In the genomic region with DNA sequence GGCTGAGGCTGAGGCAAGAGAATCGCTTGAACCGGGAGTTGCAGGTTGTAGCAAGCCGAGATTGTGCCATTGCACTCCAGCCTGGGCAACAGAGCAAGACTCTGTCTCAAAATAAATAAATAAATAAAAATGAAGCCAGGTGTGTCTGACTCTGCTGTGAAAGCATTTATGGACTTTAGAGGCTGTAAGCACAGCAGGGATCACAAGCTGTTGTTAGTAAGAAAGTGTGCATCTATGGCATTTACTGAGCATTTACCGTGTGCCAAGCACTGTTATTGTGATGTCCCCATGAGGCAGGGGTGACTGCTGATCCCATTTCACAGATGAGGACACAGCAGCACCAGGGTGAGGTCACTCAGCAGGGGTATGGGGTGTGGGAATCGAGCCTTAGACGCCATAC, we compare ENCODE assay signal across 18 cellular contexts. TPM values are rescaled to one million over a fixed set of nuclear protein-coding genes. Genes with fewer than 3 reads are reported as not detected.
DNase-seq lines count a peak whose midpoint lies in the region; ATAC-seq, FAIRE-seq and TF ChIP-seq lines count a peak whose summit lies in the region.
"Had no signal": no experiment of that assay in that cellular context is flagged by ENCODE, and none has a peak within 500 bp of the region (broad histone marks: within the 10 kb centered on the region; RNA-seq: fewer than 3 reads in every experiment).

No MANE protein-coding gene starts in this region.

- H3K79me2 ChIP-seq in H1 (ENCODE audit: control insufficient read depth in 1 of 2, insufficient read depth in 2 of 2, low read length in 2 of 2), result no peaks in the 10 kb centered on the region

- no peaks in the 10 kb centered on the region for H3K79me1 ChIP-seq in H1 (ENCODE audit: low read depth, low read length)

- peaks cover 17% of the 10 kb centered on the region for H3K4me1 ChIP-seq in CD8-positive, alpha-beta T cell (ENCODE audit: insufficient read depth, low read length)
- H3K4me1 ChIP-seq in H1 (replicated peaks in 1 of 4; ENCODE audit: control insufficient read depth in 3 of 4, insufficient read depth in 4 of 4, low read length in 3 of 4), result peaks cover 0 to 5% (median 1%) of the 10 kb centered on the region in 4 experiments; a peak in 1 of 7 replicates
- H3K4me1 ChIP-seq: A549, Caco-2, HAP-1 had no signal

- no peak overlapping the region for H2BK20ac ChIP-seq in H1 (ENCODE audit: low read length)

- no peak overlapping the region for H3K14ac ChIP-seq in H1 (ENCODE audit: insufficient read length)

- H3K9me3 ChIP-seq in CD8-positive, alpha-beta T cell (ENCODE audit: low read length), result no peaks in the 10 kb centered on the region
- H3K9me3 ChIP-seq in KOPT-K1 (ENCODE audit: insufficient read depth, low read length, poor library complexity, severe bottlenecking), result no peaks in the 10 kb centered on the region
- no peaks in the 10 kb centered on the region for H3K9me3 ChIP-seq in H1 (ENCODE audit: insufficient read depth in 2 of 2, low read depth in 1 of 2, low read length in 1 of 2)
- H3K9me3 ChIP-seq: A549, Caco-2, HAP-1 had no signal

- ATAC-seq in CD8-positive, alpha-beta T cell, result no peak
- ATAC-seq in stimulated activated naive B cell treated with anti-CD40 and anti-IgM and Interleukin-4, amounts not matched to agents 10 μg/mL and 1 μg/mL and 100 μg/mL, for 72 hours (replicated peaks), result no peak
- no peak for ATAC-seq in HG03135 (IDR thresholded peaks at IDR 0.05; ENCODE audit: unreplicated experiment)
- ATAC-seq: A549 had no signal

- no peak for TF ChIP-seq RAD21 in H1 (IDR thresholded peaks at IDR 0.05 in 1 of 2, conservative IDR thresholded peaks at IDR 0.05 in 1 of 2; ENCODE audit: low read depth in 2 of 2, low read length in 2 of 2)

- no peak for TF ChIP-seq EP300 in H1 (IDR thresholded peaks at IDR 0.05; ENCODE audit: borderline replicate concordance in 1 of 2, low read depth in 2 of 2, low read length in 2 of 2)

- no peaks in the 10 kb centered on the region for H3K9me3 Mint-ChIP-seq in CD8-positive, alpha-beta T cell
- no peaks in the 10 kb centered on the region for H3K9me3 Mint-ChIP-seq in stimulated activated naive B cell treated with anti-CD40 and anti-IgM and Interleukin-4, amounts not matched to agents 10 μg/mL and 1 μg/mL and 100 μg/mL, for 72 hours
- H3K9me3 Mint-ChIP-seq: CD14-positive monocyte; CD8-positive, alpha-beta memory T cell had no signal

- H3K4me2 ChIP-seq in H1 (ENCODE audit: insufficient read depth in 1 of 2, low read depth in 2 of 2, low read length in 2 of 2), result no peak overlapping the region
- H3K4me2 ChIP-seq: A549 had no signal

- no peak overlapping the region for H3K23ac ChIP-seq in H1 (ENCODE audit: insufficient read length)

- no peaks in the 10 kb centered on the region for H3K23me2 ChIP-seq in H1 (ENCODE audit: low read depth, low read length)

- no peak overlapping the region for H3K4me3 Mint-ChIP-seq in CD8-positive, alpha-beta T cell
- H3K4me3 Mint-ChIP-seq in stimulated activated naive B cell treated with anti-CD40 and anti-IgM and Interleukin-4, amounts not matched to agents 10 μg/mL and 1 μg/mL and 100 μg/mL, for 72 hours, result no peak overlapping the region
- H3K4me3 Mint-ChIP-seq: CD14-positive monocyte; CD8-positive, alpha-beta memory T cell had no signal

- no peak for DNase-seq in CD8-positive, alpha-beta T cell
- DNase-seq in H1 (ENCODE audit: low read depth in 1 of 2, low spot score in 2 of 2) (no peak), SIG-M5 (lab: John Stamatoyannopoulos, UW) (no peak), posterior cingulate gyrus (no peak)
- no peak for DNase-seq in stimulated activated naive B cell treated with anti-CD40 and anti-IgM and Interleukin-4, amounts not matched to agents 10 μg/mL and 1 μg/mL and 100 μg/mL, for 72 hours
- DNase-seq: Caco-2; CD8-positive, alpha-beta memory T cell; GF-D8; GOT3; IMR-90 had no signal

- no peak overlapping the region for H4K91ac ChIP-seq in H1 (replicated peaks; ENCODE audit: insufficient read length, low read length)

- H2AK5ac ChIP-seq in H1 (ENCODE audit: low read depth, low read length), result no peak overlapping the region

- peak overlapping the region; percentile 44; the same call in 1 of the 2 replicates for H2BK5ac ChIP-seq in H1 (ENCODE audit: low read depth, low read length)

- H3K4me3 ChIP-seq in CD8-positive, alpha-beta T cell (ENCODE audit: low read depth, low read length), result no peak overlapping the region
- no peak overlapping the region for H3K4me3 ChIP-seq in H1 (ENCODE audit: extremely low read depth in 1 of 4, insufficient read depth in 2 of 4, low read depth in 3 of 4, low read length in 4 of 4)
- H3K4me3 ChIP-seq: A549, HAP-1 had no signal

- WGBS in H1 (ENCODE audit: extremely low coverage in 1 of 2, insufficient coverage in 1 of 2, insufficient read length in 1 of 2, insufficient replicate concordance in 2 of 2, low coverage in 1 of 2, low lambda C conversion rate in 2 of 2, missing lambda C conversion rate in 1 of 2), 2 experiments, result 95% methylated on average over 6 of the region's 6 CpGs; no CpG with 5 or more reads in 1 of the 2 experiments

- POLR2A ChIA-PET in CD8-positive, alpha-beta T cell (lab: Charles Lee), result no interaction called here
- POLR2A ChIA-PET in H1 (lab: Charles Lee; ENCODE audit: partially characterized antibody), result no interaction called here

- peaks cover 0 to 6% of the 10 kb centered on the region in 2 experiments for H4K20me1 ChIP-seq in H1 (replicated peaks in 1 of 2; ENCODE audit: control insufficient read depth in 1 of 2, insufficient read depth in 2 of 2, low read length in 2 of 2)

- no peak overlapping the region for H2BK15ac ChIP-seq in H1 (ENCODE audit: low read length)

- TF ChIP-seq POLR2A in H1 (IDR thresholded peaks at IDR 0.05; ENCODE audit: control extremely low read depth in 1 of 2, low read depth in 2 of 2, low read length in 2 of 2), result no peak

- H3K27me3 Mint-ChIP-seq in CD8-positive, alpha-beta T cell (ENCODE audit: low read depth), result no peaks in the 10 kb centered on the region
- H3K27me3 Mint-ChIP-seq in stimulated activated naive B cell treated with anti-CD40 and anti-IgM and Interleukin-4, amounts not matched to agents 10 μg/mL and 1 μg/mL and 100 μg/mL, for 72 hours, result no peaks in the 10 kb centered on the region
- H3K27me3 Mint-ChIP-seq: CD8-positive, alpha-beta memory T cell had no signal

- H3K36me3 Mint-ChIP-seq in CD8-positive, alpha-beta T cell, result no peaks in the 10 kb centered on the region
- no peaks in the 10 kb centered on the region for H3K36me3 Mint-ChIP-seq in stimulated activated naive B cell treated with anti-CD40 and anti-IgM and Interleukin-4, amounts not matched to agents 10 μg/mL and 1 μg/mL and 100 μg/mL, for 72 hours
- H3K36me3 Mint-ChIP-seq: CD8-positive, alpha-beta memory T cell had no signal

- no peak overlapping the region; the same call in 1 of the 2 replicates for H4K8ac ChIP-seq in H1 (ENCODE audit: extremely low read depth, insufficient read depth, low read length)

- H2BK12ac ChIP-seq in H1 (ENCODE audit: low read depth, low read length), result no peak overlapping the region

- H4K5ac ChIP-seq in H1 (ENCODE audit: insufficient read length, low read depth, low read length), result no peak overlapping the region

- peaks cover 14% of the 10 kb centered on the region for H3K4me1 Mint-ChIP-seq in CD8-positive, alpha-beta T cell (ENCODE audit: low read depth)
- peaks cover 10% of the 10 kb centered on the region in 2 donors for H3K4me1 Mint-ChIP-seq in stimulated activated naive B cell treated with anti-CD40 and anti-IgM and Interleukin-4, amounts not matched to agents 10 μg/mL and 1 μg/mL and 100 μg/mL, for 72 hours

- no peak overlapping the region for H2BK120ac ChIP-seq in H1 (replicated peaks; ENCODE audit: low read depth, low read length)

- H3K36me3 ChIP-seq in CD8-positive, alpha-beta T cell (ENCODE audit: insufficient read depth, low read length), result no peaks in the 10 kb centered on the region
- H3K36me3 ChIP-seq in KOPT-K1 (ENCODE audit: insufficient read depth, low read length) (no peaks in the 10 kb centered on the region), H1 (ENCODE audit: control insufficient read depth in 2 of 4, insufficient read depth in 4 of 4, low read length in 3 of 4) (no peaks in the 10 kb centered on the region)
- H3K36me3 ChIP-seq: HAP-1 had no signal

- FAIRE-seq in H1 (lab: Jason Lieb, UNC), result no peak
- FAIRE-seq: A549, GM19239 had no signal

- no peaks in the 10 kb centered on the region for H3K27me3 ChIP-seq in CD8-positive, alpha-beta T cell (ENCODE audit: insufficient read depth, low read length)
- no peaks in the 10 kb centered on the region for H3K27me3 ChIP-seq in H1 (replicated peaks in 1 of 4; ENCODE audit: control insufficient read depth in 3 of 4, extremely low read depth in 1 of 4, insufficient read depth in 3 of 4, low read length in 3 of 4)

- peak overlapping the region; percentile 62 for H3K27ac Mint-ChIP-seq in CD8-positive, alpha-beta T cell
- peak overlapping the region; percentile 31 for H3K27ac Mint-ChIP-seq in stimulated activated naive B cell treated with anti-CD40 and anti-IgM and Interleukin-4, amounts not matched to agents 10 μg/mL and 1 μg/mL and 100 μg/mL, for 72 hours

- intact Hi-C loops in CD8-positive, alpha-beta T cell (cut with DNase I, micrococcal nuclease), result no loop called here
- intact Hi-C loops in posterior cingulate gyrus (cut with DNase I), result no loop called here

- no peak overlapping the region for H3K27ac ChIP-seq in CD8-positive, alpha-beta T cell (ENCODE audit: low read depth, low read length)
- peak overlapping the region; percentile 63 for H3K27ac ChIP-seq in KOPT-K1 (ENCODE audit: low read depth, low read length, poor library complexity, severe bottlenecking)
- H3K27ac ChIP-seq in H1 (ENCODE audit: low read depth, low read length), result no peak overlapping the region
- H3K27ac ChIP-seq: A549, HL-60 had no signal

- no peak for TF ChIP-seq CTCF in CD8-positive, alpha-beta T cell (IDR thresholded peaks at IDR 0.05)
- no peak for TF ChIP-seq CTCF in H1 (IDR thresholded peaks at IDR 0.05; ENCODE audit: control extremely low read depth in 1 of 3, insufficient read depth in 1 of 3, low read depth in 1 of 3, low read length in 3 of 3)

- H3K56ac ChIP-seq in H1 (replicated peaks; ENCODE audit: insufficient read length, low read depth, low read length), result no peak overlapping the region

- CTCF ChIA-PET in CD8-positive, alpha-beta T cell (lab: Charles Lee), result no interaction called here
- CTCF ChIA-PET in H1 (lab: Charles Lee; ENCODE audit: partially characterized antibody), result interaction anchor here (0.6 to 1.3 kb wide), 6 partner anchors 8 to 1509 kb away, joined by 3 to 5 read pairs (median 4); no protein-coding TSS in a partner anchor

- no peak overlapping the region for H3K18ac ChIP-seq in H1 (ENCODE audit: extremely low read depth, low read length)

- H2AFZ ChIP-seq in H1 (ENCODE audit: low read length), result no peak overlapping the region

- H3K4ac ChIP-seq in H1 (replicated peaks; ENCODE audit: insufficient read length, low read depth, low read length), result no peak overlapping the region

- peak overlapping the region in 1 of 4 experiments; percentile 41; a peak in 1 of 7 replicates for H3K9ac ChIP-seq in H1 (replicated peaks in 1 of 4; ENCODE audit: extremely low read depth in 1 of 4, low read depth in 3 of 4, low read length in 3 of 4)

RNA-seq across cellular contexts. Expression of gene FAM151A, which starts 20.1 kb away (rescaled TPM):
- total RNA-seq in CD8-positive, alpha-beta T cell, result not detected
- total RNA-seq in H1 (2021; fragmentation: NEBNext Ultra II Directional; extraction: Animal tissue kit (Norgen Biotek cat#: 25700)), result not detected in 2 replicates
- polyA plus RNA-seq in H1 (2011; rRNA removed), result 0.08 TPM in 1 of 2 replicates, not detected in the other
- polyA plus RNA-seq in H1 (2011; cell fraction: cytosol; rRNA removed), result 0.08 TPM
- 0.07 TPM for polyA plus RNA-seq in H1 (2011; cell fraction: nucleus; rRNA removed)
- polyA plus RNA-seq in H1 (2012, experiment 1 of 2), result not detected in 4 replicates
- polyA plus RNA-seq in H1 (2012, experiment 2 of 2), result not detected
- polyA plus RNA-seq in H1 (2013, experiment 1 of 2), result 0.08 TPM
- 0.06 TPM for polyA plus RNA-seq in H1 (2013, experiment 2 of 2)
- not detected in 2 replicates for polyA minus RNA-seq in H1 (2011; rRNA and poly(A)+ RNA removed)
- not detected for polyA minus RNA-seq in H1 (2011; cell fraction: cytosol; rRNA and poly(A)+ RNA removed)
- not detected for polyA minus RNA-seq in H1 (2011; cell fraction: nucleus; rRNA and poly(A)+ RNA removed)
- total RNA-seq: CD8-positive, alpha-beta memory T cell; IMR-90 had no signal
- polyA plus RNA-seq: A549; BJ; CD14-positive monocyte; CD8-positive, alpha-beta memory T cell; IMR-90 had no signal

RNA-seq across cellular contexts. Expression of gene MROH7, which starts 38.3 kb away (rescaled TPM):
- not detected for total RNA-seq in CD8-positive, alpha-beta T cell
- 0.07 TPM in 1 of 2 replicates, not detected in the other for total RNA-seq in H1 (2021; fragmentation: NEBNext Ultra II Directional; extraction: Animal tissue kit (Norgen Biotek cat#: 25700))
- polyA plus RNA-seq in H1 (2011; rRNA removed), result 0.20 and 0.27 TPM in 2 replicates
- polyA plus RNA-seq in H1 (2011; cell fraction: cytosol; rRNA removed), result 0.19 TPM
- polyA plus RNA-seq in H1 (2011; cell fraction: nucleus; rRNA removed), result 0.96 TPM
- 0.15 to 0.48 TPM (median 0.28 TPM) in 3 of 4 replicates, not detected in the other for polyA plus RNA-seq in H1 (2012, experiment 1 of 2)
- polyA plus RNA-seq in H1 (2012, experiment 2 of 2), result not detected
- 0.08 TPM for polyA plus RNA-seq in H1 (2013, experiment 1 of 2)
- 0.04 TPM for polyA plus RNA-seq in H1 (2013, experiment 2 of 2)
- polyA minus RNA-seq in H1 (2011; rRNA and poly(A)+ RNA removed), result 0.51 and 0.66 TPM in 2 replicates
- not detected for polyA minus RNA-seq in H1 (2011; cell fraction: cytosol; rRNA and poly(A)+ RNA removed)
- 1.9 TPM for polyA minus RNA-seq in H1 (2011; cell fraction: nucleus; rRNA and poly(A)+ RNA removed)
- total RNA-seq: Caco-2; CD8-positive, alpha-beta memory T cell; IMR-90 had no signal
- polyA plus RNA-seq: A549; CD14-positive monocyte; CD8-positive, alpha-beta memory T cell; IMR-90 had no signal

RNA-seq across cellular contexts. Expression of gene ACOT11, which starts 55.2 kb away (rescaled TPM):
- under 1 TPM; 0.14 to 0.27 TPM for total RNA-seq in CD8-positive, alpha-beta T cell
- total RNA-seq in H1 (2021; fragmentation: NEBNext Ultra II Directional; extraction: Animal tissue kit (Norgen Biotek cat#: 25700)), result 3.5 and 3.8 TPM in 2 replicates
- polyA plus RNA-seq in H1 (2011; rRNA removed), result 4.5 and 5.6 TPM in 2 replicates
- polyA plus RNA-seq in H1 (2011; cell fraction: cytosol; rRNA removed), result 4.2 TPM
- polyA plus RNA-seq in H1 (2011; cell fraction: nucleus; rRNA removed), result 9.9 TPM
- 2.9 to 4.1 TPM (median 3.4 TPM) in 4 replicates for polyA plus RNA-seq in H1 (2012, experiment 1 of 2)
- polyA plus RNA-seq in H1 (2012, experiment 2 of 2), result 3.2 TPM
- 2.8 TPM for polyA plus RNA-seq in H1 (2013, experiment 1 of 2)
- 2.5 TPM for polyA plus RNA-seq in H1 (2013, experiment 2 of 2)
- polyA minus RNA-seq in H1 (2011; rRNA and poly(A)+ RNA removed), result 6.1 and 6.3 TPM in 2 replicates
- polyA minus RNA-seq in H1 (2011; cell fraction: cytosol; rRNA and poly(A)+ RNA removed), result 1.8 TPM
- polyA minus RNA-seq in H1 (2011; cell fraction: nucleus; rRNA and poly(A)+ RNA removed), result 8.7 TPM
